ENCODE assay signal across 12 cellular contexts in the genomic region with DNA sequence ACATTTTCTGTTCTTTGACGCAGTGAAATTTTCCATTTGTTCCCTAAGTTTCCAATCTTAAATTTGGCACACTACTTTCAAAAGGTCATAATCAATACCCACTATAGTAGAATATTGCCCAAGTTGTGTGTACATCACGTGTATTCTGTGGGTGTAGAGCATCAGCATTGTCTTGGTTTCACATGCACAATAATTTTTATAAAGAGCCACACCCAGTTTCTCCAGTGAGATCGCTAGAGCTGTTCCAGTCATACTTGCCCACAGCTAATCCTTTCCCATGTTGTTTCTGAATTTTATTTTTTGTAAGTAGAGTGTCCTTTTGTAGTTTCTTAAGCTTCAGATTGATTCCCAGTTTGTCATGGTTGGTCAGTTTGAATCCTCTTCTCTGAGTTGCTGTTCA. TPM values are rescaled to one million over a fixed set of nuclear protein-coding genes. Genes with fewer than 3 reads are reported as not detected.
DNase-seq lines count a peak whose midpoint lies in the region; ATAC-seq and TF ChIP-seq lines count a peak whose summit lies in the region.
"Had no signal": no experiment of that assay in that cellular context is flagged by ENCODE, and none has a peak within 500 bp of the region (broad histone marks: within the 10 kb centered on the region; RNA-seq: fewer than 3 reads in every experiment).

No MANE protein-coding gene starts in this region.

- H2AFZ ChIP-seq in SK-N-SH (ENCODE audit: low read depth): no peak overlapping the region

- no peaks in the 10 kb centered on the region for H3K9me2 ChIP-seq in SK-N-SH

- ATAC-seq in mucosa of descending colon (peak; percentile 60), body of pancreas (no peak)

- no peaks in the 10 kb centered on the region for H3K36me3 ChIP-seq in mucosa of descending colon (ENCODE audit: low read depth)
- H3K36me3 ChIP-seq in SK-N-SH (replicated peaks in 1 of 2; ENCODE audit: control insufficient read depth in 1 of 2, insufficient read depth in 2 of 2, low read length in 1 of 2): no peaks in the 10 kb centered on the region
- no peaks in the 10 kb centered on the region for H3K36me3 ChIP-seq in body of pancreas (replicated peaks in 1 of 2; ENCODE audit: insufficient read depth in 1 of 2, low read depth in 2 of 2)

- peaks cover 71% of the 10 kb centered on the region for H3K79me2 ChIP-seq in SK-N-SH (ENCODE audit: insufficient read depth)

- H3F3A ChIP-seq in SK-N-SH (replicated peaks; ENCODE audit: insufficient read depth): peaks cover 24% of the 10 kb centered on the region

- peak overlapping the region; percentile 65 for H3K27ac ChIP-seq in HL-60 (replicated peaks)
- no peak overlapping the region for H3K27ac ChIP-seq in SK-N-SH (ENCODE audit: low read depth in 2 of 2, low read length in 1 of 2)
- H3K27ac ChIP-seq in body of pancreas: no peak overlapping the region
- H3K27ac ChIP-seq: BLaER1 treated with 17β-estradiol and CSF1 and Interleukin-3, amounts not matched to agents 10 nM and 100 nM had no signal

- no peak for TF ChIP-seq POLR2A in body of pancreas (IDR thresholded peaks at IDR 0.05)

- H3K4me3 ChIP-seq in HL-60 (replicated peaks; ENCODE audit: insufficient read depth, low read length) (no peak overlapping the region), epithelial cell of esophagus (ENCODE audit: low read length) (no peak overlapping the region), mucosa of descending colon (no peak overlapping the region), SK-N-SH (ENCODE audit: low read depth in 2 of 2, low read length in 1 of 2) (no peak overlapping the region), body of pancreas (no peak overlapping the region)
- H3K4me3 ChIP-seq: BLaER1 treated with 17β-estradiol and CSF1 and Interleukin-3, amounts not matched to agents 10 nM and 100 nM had no signal

- no peaks in the 10 kb centered on the region for H3K4me1 ChIP-seq in mucosa of descending colon (ENCODE audit: low read depth)
- H3K4me1 ChIP-seq in SK-N-SH (ENCODE audit: control insufficient read depth in 1 of 2, insufficient read depth in 2 of 2, low read depth in 1 of 2, low read length in 1 of 2): peaks cover 2 to 8% of the 10 kb centered on the region in 2 experiments; a peak in 3 of 4 replicates
- H3K4me1 ChIP-seq in body of pancreas: no peaks in the 10 kb centered on the region

- DNase-seq in AG20443 (ENCODE audit: low spot score) (peak; percentile 32), HL-60 (ENCODE audit: low read depth in 1 of 2, low spot score in 1 of 2) (no peak), epithelial cell of esophagus (ENCODE audit: low read depth) (peak; percentile 19), mucosa of descending colon (no peak), T-helper 1 cell (no peak), SK-N-SH (no peak), body of pancreas (no peak)
- DNase-seq: 8988T; Calu3; CD4-positive, alpha-beta T cell; H9 had no signal

- no peak overlapping the region for H3K4me2 ChIP-seq in SK-N-SH
- H3K4me2 ChIP-seq: BLaER1 treated with 17β-estradiol and CSF1 and Interleukin-3, amounts not matched to agents 10 nM and 100 nM had no signal

- CTCF ChIA-PET in SK-N-SH (lab: Yijun Ruan, JAX): no interaction called here

- no peak overlapping the region for H3K9ac ChIP-seq in SK-N-SH
- H3K9ac ChIP-seq: BLaER1 treated with 17β-estradiol and CSF1 and Interleukin-3, amounts not matched to agents 10 nM and 100 nM had no signal

- no peak for TF ChIP-seq RAD21 in SK-N-SH (IDR thresholded peaks at IDR 0.05; ENCODE audit: low read length)

- no peaks in the 10 kb centered on the region for H3K27me3 ChIP-seq in HL-60 (ENCODE audit: insufficient read depth, poor library complexity, severe bottlenecking)
- H3K27me3 ChIP-seq in SK-N-SH (ENCODE audit: insufficient read depth): no peaks in the 10 kb centered on the region
- H3K27me3 ChIP-seq in body of pancreas: no peaks in the 10 kb centered on the region
- H3K27me3 ChIP-seq: BLaER1 treated with 17β-estradiol and CSF1 and Interleukin-3, amounts not matched to agents 10 nM and 100 nM had no signal

- WGBS in SK-N-SH (ENCODE audit: low lambda C conversion rate): 93% methylated on average over 3 of the region's 3 CpGs
- WGBS in body of pancreas, 2 donors: 93 to 94% methylated on average over 3 of the region's 3 CpGs

- no peaks in the 10 kb centered on the region for H3K9me3 ChIP-seq in mucosa of descending colon
- no peaks in the 10 kb centered on the region for H3K9me3 ChIP-seq in SK-N-SH
- H3K9me3 ChIP-seq in body of pancreas: no peaks in the 10 kb centered on the region

- peaks cover 7% of the 10 kb centered on the region; the same call in 1 of the 2 replicates for H4K20me1 ChIP-seq in SK-N-SH (ENCODE audit: insufficient read depth)

- POLR2A ChIA-PET in SK-N-SH (lab: Yijun Ruan, JAX): no interaction called here

- no peak for TF ChIP-seq EP300 in SK-N-SH (IDR thresholded peaks at IDR 0.05; ENCODE audit: borderline replicate concordance in 1 of 2, low read depth in 1 of 2, low read length in 1 of 2)

- TF ChIP-seq CTCF in HL-60 (IDR thresholded peaks at IDR 0.05; ENCODE audit: insufficient read depth, low read length) (no peak), epithelial cell of esophagus (IDR thresholded peaks at IDR 0.05; ENCODE audit: insufficient read depth, low read depth, low read length, missing control alignments) (no peak), mucosa of descending colon (IDR thresholded peaks at IDR 0.05) (no peak), SK-N-SH (IDR thresholded peaks at IDR 0.05) (no peak), body of pancreas (IDR thresholded peaks at IDR 0.05) (no peak)

- intact Hi-C loops in mucosa of descending colon (cut with DNase I, micrococcal nuclease): no loop called here
- intact Hi-C loops in body of pancreas (cut with DNase I): no loop called here

TF ChIP-seq in SK-N-SH, 30 proteins besides CTCF, POLR2A, EP300 and RAD21:
- no peak for TF ChIP-seq CHD2 (IDR thresholded peaks at IDR 0.05; ENCODE audit: low read length, partially characterized antibody)

RNA-seq across cellular contexts. Expression of a gene that starts 13.7 kb away (rescaled TPM):
- total RNA-seq in mucosa of descending colon (10 to 100 TPM; 35.4 to 62.5 (median 48.5) TPM), body of pancreas (10 to 100 TPM in 1 of 2 donors, 1 to 10 TPM in 1; 6.7 to 36.9 TPM)
- 19.5 and 27.8 TPM in 2 replicates for polyA plus RNA-seq in SK-N-SH (2012; rRNA removed)
- polyA plus RNA-seq in SK-N-SH (2012; cell fraction: cytosol; rRNA removed): 28.2 and 29.1 TPM in 2 replicates
- 9.9 and 16.3 TPM in 2 replicates for polyA plus RNA-seq in SK-N-SH (2012; cell fraction: nucleus; rRNA removed)

RNA-seq across cellular contexts. Expression of a gene that starts 13.8 kb away (rescaled TPM):
- total RNA-seq in mucosa of descending colon (10 to 100 TPM; 17.0 to 23.4 (median 23.0) TPM), body of pancreas (10 to 100 TPM; 25.4 to 41.2 TPM)
- polyA plus RNA-seq in SK-N-SH (2012; rRNA removed): 18.0 and 24.0 TPM in 2 replicates
- 12.9 and 17.6 TPM in 2 replicates for polyA plus RNA-seq in SK-N-SH (2012; cell fraction: cytosol; rRNA removed)
- 63.3 and 70.9 TPM in 2 replicates for polyA plus RNA-seq in SK-N-SH (2012; cell fraction: nucleus; rRNA removed)

RNA-seq across cellular contexts. Expression of a gene that starts 43.4 kb away (rescaled TPM):
- 10 to 100 TPM; 73.8 to 88.1 (median 79.2) TPM for total RNA-seq in mucosa of descending colon
- polyA plus RNA-seq in SK-N-SH (2012; rRNA removed): 129 and 158 TPM in 2 replicates
- 94.8 and 121 TPM in 2 replicates for polyA plus RNA-seq in SK-N-SH (2012; cell fraction: cytosol; rRNA removed)
- 183 and 214 TPM in 2 replicates for polyA plus RNA-seq in SK-N-SH (2012; cell fraction: nucleus; rRNA removed)
- 100 to 1,000 TPM; 120 to 191 TPM for total RNA-seq in body of pancreas

RNA-seq across cellular contexts. Expression of a gene that starts 43.7 kb away (rescaled TPM):
- total RNA-seq in mucosa of descending colon: 10 to 100 TPM; 24.3 to 36.9 (median 31.4) TPM
- polyA plus RNA-seq in SK-N-SH (2012; rRNA removed): 35.2 and 41.3 TPM in 2 replicates
- 19.1 and 27.7 TPM in 2 replicates for polyA plus RNA-seq in SK-N-SH (2012; cell fraction: cytosol; rRNA removed)
- 91.3 and 111 TPM in 2 replicates for polyA plus RNA-seq in SK-N-SH (2012; cell fraction: nucleus; rRNA removed)
- total RNA-seq in body of pancreas: 10 to 100 TPM in 1 of 2 donors, 1 to 10 TPM in 1; 9.3 to 19.1 TPM

RNA-seq across cellular contexts. Expression of a gene that starts 57.6 kb away (rescaled TPM):
- total RNA-seq in mucosa of descending colon: 10 to 100 TPM; 18.5 to 24.8 (median 21.5) TPM
- 5.5 and 6.2 TPM in 2 replicates for polyA plus RNA-seq in SK-N-SH (2012; rRNA removed)
- polyA plus RNA-seq in SK-N-SH (2012; cell fraction: cytosol; rRNA removed): 3.3 and 4.3 TPM in 2 replicates
- polyA plus RNA-seq in SK-N-SH (2012; cell fraction: nucleus; rRNA removed): 8.1 and 8.3 TPM in 2 replicates
- 10 to 100 TPM in 1 of 2 donors, 1 to 10 TPM in 1; 8.3 to 13.5 TPM for total RNA-seq in body of pancreas

Comparison
In these comparisons a context has a peak if more than half of its experiments do, and no peak if none do; other contexts are left out.
1. DNase-seq: peak in AG20443 (single experiment) and epithelial cell of esophagus (single experiment); none in HL-60 (0 of 2), mucosa of descending colon (0 of 3), T-helper 1 cell (0 of 5), SK-N-SH (single experiment) and body of pancreas (0 of 4).